In genomic region chr2:97094772-97095611, GRCh38 we compare ENCODE assay signal across 8 cellular contexts. TPM values are rescaled to one million over a fixed set of nuclear protein-coding genes. Genes with fewer than 3 reads are reported as not detected.
DNase-seq lines count a peak whose midpoint lies in the region; ATAC-seq and TF ChIP-seq lines count a peak whose summit lies in the region.
"Not testable (repeated sequence)": the region's sequence is repeated elsewhere in the genome, so short reads cannot be mapped to it uniquely, and the experiment has no call there.

FAHD2B (minus strand) TSS chr2:97094882; CDS start chr2:97091706, 3,176 bp downstream.

- H3K4me2 ChIP-seq in Karpas-422 (ENCODE audit: low read depth, low read length, poor library complexity, severe bottlenecking), result peak within 1 kb of the TSS; percentile 62

- TF ChIP-seq CTCF in fibroblast of mammary gland (conservative IDR thresholded peaks at IDR 0.05; ENCODE audit: control insufficient read depth, insufficient read depth, low read depth, low read length); natural killer cell (IDR thresholded peaks at IDR 0.05): not testable (repeated sequence)

- H2AFZ ChIP-seq in Karpas-422 (ENCODE audit: low read length), result 0 out of 2 replicates have a peak within 1 kb of the TSS, but pooled peaks have one; percentile 21

- H3K27ac ChIP-seq in Karpas-422 (ENCODE audit: low read length); SJCRH30: not testable (repeated sequence)

- peak within 1 kb of the TSS; percentile 55 for H3K9ac ChIP-seq in Karpas-422 (ENCODE audit: low read length)

- ATAC-seq in activated T-helper 17 cell treated with anti-CD3 and anti-CD28 coated beads, Interleukin-2, amount 50 U/mL, for 72 hours (replicated peaks), result peak; percentile 99
- ATAC-seq in natural killer cell, result peak; percentile 94 to 97 (median 95)

- H3K79me2 ChIP-seq in Karpas-422 (ENCODE audit: low read length), result not testable (repeated sequence)

- intact Hi-C loops in natural killer cell (cut with micrococcal nuclease), result not testable (repeated sequence)

- not testable (repeated sequence) for H3K4me1 ChIP-seq in Karpas-422 (ENCODE audit: low read length); SJCRH30

- peak within 1 kb of the TSS; percentile 81 for H3K4me3 Mint-ChIP-seq in activated T-helper 17 cell treated with anti-CD3 and anti-CD28 coated beads, Interleukin-2, amount 50 U/mL, for 72 hours
- peak within 1 kb of the TSS; percentile 80 for H3K4me3 Mint-ChIP-seq in natural killer cell

- H3K9me3 Mint-ChIP-seq in activated T-helper 17 cell treated with anti-CD3 and anti-CD28 coated beads, Interleukin-2, amount 50 U/mL, for 72 hours; natural killer cell: not testable (repeated sequence)

- H3K27me3 Mint-ChIP-seq in activated T-helper 17 cell treated with anti-CD3 and anti-CD28 coated beads, Interleukin-2, amount 50 U/mL, for 72 hours, result not testable (repeated sequence)
- peaks cover 15 to 21% of the 10 kb centered on the region in 2 donors for H3K27me3 Mint-ChIP-seq in natural killer cell (ENCODE audit: low read depth in 2 of 2)

- not testable (repeated sequence) for H3K36me3 ChIP-seq in Karpas-422 (ENCODE audit: insufficient read depth, low read length); SJCRH30

- peak within 1 kb of the TSS; percentile 79 for H3K27ac Mint-ChIP-seq in activated T-helper 17 cell treated with anti-CD3 and anti-CD28 coated beads, Interleukin-2, amount 50 U/mL, for 72 hours
- peak within 1 kb of the TSS; percentile 68 to 77 for H3K27ac Mint-ChIP-seq in natural killer cell

- peak; percentile 35 for DNase-seq in DMS79 treated with DMSO at 0.1 percent for 48 hours (lab: John Stamatoyannopoulos, UW)
- DNase-seq in H4 (ENCODE audit: low spot score), result peak; percentile 59
- DNase-seq in Karpas-422, result peak; percentile 89
- DNase-seq in SJCRH30, result peak; percentile 75
- DNase-seq in fibroblast of mammary gland (ENCODE audit: low read depth), result peak; percentile 47
- peak; percentile 70 for DNase-seq in natural killer cell
- peak; percentile 60 for DNase-seq in stimulated activated CD8-positive, alpha-beta memory T cell treated with anti-CD3 and anti-CD28 coated beads, Interleukin-7, amount 100 ng/mL, for 24 hours (ENCODE audit: low read depth)

- H4K20me1 ChIP-seq in Karpas-422 (ENCODE audit: insufficient read depth, low read depth, low read length), result not testable (repeated sequence)

- not testable (repeated sequence) for H3K27me3 ChIP-seq in Karpas-422 (ENCODE audit: low read length); SJCRH30

- H3K4me1 Mint-ChIP-seq in activated T-helper 17 cell treated with anti-CD3 and anti-CD28 coated beads, Interleukin-2, amount 50 U/mL, for 72 hours; natural killer cell: not testable (repeated sequence)

- peak within 1 kb of the TSS; percentile 60 for H3K4me3 ChIP-seq in Karpas-422 (ENCODE audit: low read length)
- H3K4me3 ChIP-seq in SJCRH30, result peak within 1 kb of the TSS; percentile 50
- H3K4me3 ChIP-seq in fibroblast of mammary gland (ENCODE audit: control insufficient read depth, low read depth, low read length), result peak within 1 kb of the TSS; percentile 12

- not testable (repeated sequence) for H3K36me3 Mint-ChIP-seq in activated T-helper 17 cell treated with anti-CD3 and anti-CD28 coated beads, Interleukin-2, amount 50 U/mL, for 72 hours (ENCODE audit: low read depth); natural killer cell

- H3K9me3 ChIP-seq in Karpas-422 (ENCODE audit: low read length); SJCRH30 (replicated peaks): not testable (repeated sequence)

- H3K9me2 ChIP-seq in Karpas-422 (replicated peaks; ENCODE audit: insufficient read depth, low read length), result not testable (repeated sequence)

RNA-seq across cellular contexts. Expression of gene FAHD2B, which starts in this region (rescaled TPM):
- total RNA-seq in H4 (2014; rRNA removed; shearing (Covaris generic)), result 9.4 and 10.9 TPM in 2 replicates
- total RNA-seq in Karpas-422 (2014; rRNA removed; shearing (Covaris generic); ENCODE audit: low replicate concordance), result 33.0 and 42.8 TPM in 2 replicates
- 4.8 and 5.9 TPM in 2 replicates for total RNA-seq in SJCRH30 (2014; rRNA removed; shearing (Covaris generic))
- 10 to 100 TPM; 13.7 to 19.9 TPM for total RNA-seq in activated T-helper 17 cell treated with anti-CD3 and anti-CD28 coated beads, Interleukin-2, amount 50 U/mL, for 72 hours
- total RNA-seq in natural killer cell, result 10 to 100 TPM in 2 of 3 donors, 1 to 10 TPM in 1; 9.3 to 14.9 (median 10.1) TPM

Comparison
In these comparisons a context has a peak if more than half of its experiments do, and no peak if none do; other contexts are left out.
1. DNase-seq: peak in every context shown above with its lines; median percentile 89 in Karpas-422; 75 in SJCRH30; 70 in natural killer cell; 60 in stimulated activated CD8-positive, alpha-beta memory T cell treated with anti-CD3 and anti-CD28 coated beads, Interleukin-7, amount 100 ng/mL, for 24 hours; 59 in H4; 47 in fibroblast of mammary gland; 35 in DMS79 treated with DMSO at 0.1 percent for 48 hours.